In the genomic region with DNA sequence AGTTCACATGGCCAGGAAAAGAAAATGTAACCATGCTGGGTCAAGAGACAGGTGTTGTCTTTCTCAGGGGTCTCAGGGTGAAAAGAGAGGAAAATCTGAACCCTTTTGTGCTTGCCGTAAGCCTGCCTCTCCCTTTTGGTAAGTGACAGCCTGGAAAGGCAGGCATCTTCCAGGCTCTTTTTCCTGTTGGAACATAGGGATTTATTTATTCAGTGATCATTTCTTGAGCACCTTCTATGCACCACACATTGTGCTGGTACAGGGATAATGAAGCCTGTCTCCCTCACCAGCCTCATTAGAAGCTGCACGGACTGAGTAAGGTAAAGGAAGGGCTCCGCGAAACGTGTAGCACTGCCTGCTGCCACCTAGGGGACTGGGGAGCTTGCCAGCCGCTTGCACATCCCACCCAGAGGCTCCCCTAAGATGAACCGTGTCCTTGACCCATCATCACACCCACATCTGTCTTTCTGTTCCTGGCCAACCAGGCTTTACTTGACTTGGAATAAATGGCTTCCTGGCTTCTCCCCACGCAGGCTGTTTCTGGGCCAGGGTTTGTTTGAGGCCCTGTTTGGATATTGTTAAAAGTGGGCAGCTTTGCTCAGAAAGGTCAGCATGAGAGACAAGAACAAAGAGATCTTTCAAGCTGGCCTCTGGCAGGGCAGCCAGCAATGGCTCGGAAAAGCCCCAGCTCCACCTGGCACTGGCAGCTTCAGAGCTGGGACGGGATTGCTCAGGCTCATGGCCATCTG, we compare ENCODE assay signal across 11 cellular contexts. TPM values are rescaled to one million over a fixed set of nuclear protein-coding genes. Genes with fewer than 3 reads are reported as not detected.
A peak's percentile ranks its signal among the peaks of the same experiment; 100 is the strongest.
DNase-seq lines count a peak whose midpoint lies in the region; ATAC-seq and TF ChIP-seq lines count a peak whose summit lies in the region.
"Had no signal": no experiment of that assay in that cellular context is flagged by ENCODE, and none has a peak within 500 bp of the region (broad histone marks: within the 10 kb centered on the region; RNA-seq: fewer than 3 reads in every experiment).

No MANE protein-coding gene starts in this region.

- H3K36me3 Mint-ChIP-seq in nephron (ENCODE audit: low read depth) = peaks cover 7% of the 10 kb centered on the region
- peaks cover 52% of the 10 kb centered on the region for H3K36me3 Mint-ChIP-seq in activated T-helper 17 cell treated with anti-CD3 and anti-CD28 coated beads, Interleukin-2, amount 50 U/mL, for 72 hours (ENCODE audit: low read depth)

- DNase-seq in Right ventricle myocardium inferior (ENCODE audit: missing footprints) (no peak), cardiac septum (ENCODE audit: low spot score) (no peak), epidermal melanocyte (ENCODE audit: insufficient read length, low spot score) (peak; percentile 35), aorta (peak; percentile 44 to 70), cortex of kidney (lab: John Stamatoyannopoulos, UW) (no peak), NCI-H345 (lab: John Stamatoyannopoulos, UW) (no peak)
- DNase-seq: NCI-H1105 treated with DMSO at 0.1 percent for 48 hours; stimulated activated CD4-positive, alpha-beta T cell treated with anti-CD3 and anti-CD28 coated beads, Interleukin-2, amount 100 ng/mL, for 24 hours had no signal

- intact Hi-C loops in Right ventricle myocardium inferior (cut with DNase I) = no loop called here
- intact Hi-C loops in cardiac septum (cut with DNase I) = loop anchor here (1.0 kb wide), 1 partner anchor 334 kb away; no protein-coding TSS in a partner anchor
- intact Hi-C loops in aorta (cut with DNase I) = no loop called here

- ATAC-seq in Right ventricle myocardium inferior (peak; percentile 30), aorta (ENCODE audit: low FRiP score) (no peak)
- no peak for ATAC-seq in activated T-helper 17 cell treated with anti-CD3 and anti-CD28 coated beads, Interleukin-2, amount 50 U/mL, for 72 hours (replicated peaks)

- peaks cover 3% of the 10 kb centered on the region for H3K27me3 Mint-ChIP-seq in nephron (ENCODE audit: low read depth)
- no peaks in the 10 kb centered on the region for H3K27me3 Mint-ChIP-seq in activated T-helper 17 cell treated with anti-CD3 and anti-CD28 coated beads, Interleukin-2, amount 50 U/mL, for 72 hours
- H3K27me3 Mint-ChIP-seq: B cell had no signal

- 13 to 19% methylated on average over 10 of the region's 10 CpGs for WGBS in aorta, 2 donors

- no peak overlapping the region for H3K4me3 Mint-ChIP-seq in nephron
- no peak overlapping the region for H3K4me3 Mint-ChIP-seq in activated T-helper 17 cell treated with anti-CD3 and anti-CD28 coated beads, Interleukin-2, amount 50 U/mL, for 72 hours
- H3K4me3 Mint-ChIP-seq: B cell had no signal

- peaks cover 35% of the 10 kb centered on the region for H3K4me1 Mint-ChIP-seq in nephron
- H3K4me1 Mint-ChIP-seq in activated T-helper 17 cell treated with anti-CD3 and anti-CD28 coated beads, Interleukin-2, amount 50 U/mL, for 72 hours = peaks cover 18% of the 10 kb centered on the region

- no peaks in the 10 kb centered on the region for H3K9me3 Mint-ChIP-seq in nephron
- H3K9me3 Mint-ChIP-seq in activated T-helper 17 cell treated with anti-CD3 and anti-CD28 coated beads, Interleukin-2, amount 50 U/mL, for 72 hours = no peaks in the 10 kb centered on the region

- peaks cover 0 to 4% of the 10 kb centered on the region in 2 donors for H3K4me1 ChIP-seq in aorta (ENCODE audit: control insufficient read depth in 1 of 2, insufficient read depth in 2 of 2, low read length in 2 of 2)

- H3K27ac Mint-ChIP-seq in nephron = peak overlapping the region; percentile 6 to 88 (median 82)
- H3K27ac Mint-ChIP-seq in activated T-helper 17 cell treated with anti-CD3 and anti-CD28 coated beads, Interleukin-2, amount 50 U/mL, for 72 hours = no peak overlapping the region
- H3K27ac Mint-ChIP-seq: B cell had no signal

- peaks cover 0 to 3% of the 10 kb centered on the region in 2 donors for H3K36me3 ChIP-seq in aorta (ENCODE audit: control insufficient read depth in 1 of 2, insufficient read depth in 2 of 2, low read length in 1 of 2)

- H3K4me3 ChIP-seq in aorta (ENCODE audit: low read length in 2 of 2) = no peak overlapping the region

- no peaks in the 10 kb centered on the region for H3K27me3 ChIP-seq in aorta (ENCODE audit: control insufficient read depth in 1 of 2, insufficient read depth in 2 of 2, low read length in 1 of 2)

- TF ChIP-seq CTCF in nephron (IDR thresholded peaks at IDR 0.05; ENCODE audit: unreplicated experiment in 3 of 3) = no peak

- no peaks in the 10 kb centered on the region for H3K9me3 ChIP-seq in aorta (ENCODE audit: control insufficient read depth, low read length)

- H3K27ac ChIP-seq in aorta (ENCODE audit: low read depth in 1 of 2, low read length in 2 of 2) = peak overlapping the region; percentile 63 to 93

RNA-seq across cellular contexts. Expression of gene TTC7A, which starts 47.9 kb away (rescaled TPM):
- total RNA-seq in Right ventricle myocardium inferior (9.8 TPM), cardiac septum (7.4 TPM), aorta (10 to 100 TPM; 29.7 to 53.2 TPM)
- polyA plus RNA-seq in aorta = 10 to 100 TPM; 12.0 to 24.3 TPM
- 10 to 100 TPM; 45.2 to 62.1 TPM for total RNA-seq in activated T-helper 17 cell treated with anti-CD3 and anti-CD28 coated beads, Interleukin-2, amount 50 U/mL, for 72 hours

Comparison
In these comparisons a context has a peak if more than half of its experiments do, and no peak if none do; other contexts are left out.
1. DNase-seq: peak in epidermal melanocyte (single experiment) and aorta (2 of 2); none in Right ventricle myocardium inferior (single experiment), cardiac septum (single experiment), cortex of kidney (single experiment) and NCI-H345 (single experiment).